Comparison of ENCODE assay signal across 15 cellular contexts in genomic region chr7:2959343-2959680, GRCh38.
A peak's percentile ranks its signal among the peaks of the same experiment; 100 is the strongest.
DNase-seq lines count a peak whose midpoint lies in the region; ATAC-seq lines count a peak whose summit lies in the region.
"Had no signal": no experiment of that assay in that cellular context is flagged by ENCODE, and none has a peak within 500 bp of the region (broad histone marks: within the 10 kb centered on the region; RNA-seq: fewer than 3 reads in every experiment).

No MANE protein-coding gene starts in this region.

- no peaks in the 10 kb centered on the region for H3K9me3 Mint-ChIP-seq in activated CD4-positive, alpha-beta T cell treated with anti-CD3 and anti-CD28 coated beads, Interleukin-2, amount 10 ng/mL, durations not matched to agents 24 days and 14 days
- no peaks in the 10 kb centered on the region for H3K9me3 Mint-ChIP-seq in activated naive CD8-positive, alpha-beta T cell treated with anti-CD3 and anti-CD28 coated beads, Interleukin-2, amount 10 ng/mL, durations not matched to agents 7 days and 5 days
- no peaks in the 10 kb centered on the region for H3K9me3 Mint-ChIP-seq in natural killer cell treated with Interleukin-12 subunit alpha and Interleukin-12 subunit beta and Interleukin-15 and Interleukin-18, amount 100 ng/mL, for 72 hours

- peak overlapping the region; percentile 1 for H3K4me3 Mint-ChIP-seq in activated CD4-positive, alpha-beta T cell treated with anti-CD3 and anti-CD28 coated beads, Interleukin-2, amount 10 ng/mL, durations not matched to agents 24 days and 14 days
- peak overlapping the region; percentile 56 for H3K4me3 Mint-ChIP-seq in activated naive CD8-positive, alpha-beta T cell treated with anti-CD3 and anti-CD28 coated beads, Interleukin-2, amount 10 ng/mL, durations not matched to agents 7 days and 5 days
- H3K4me3 Mint-ChIP-seq in natural killer cell treated with Interleukin-12 subunit alpha and Interleukin-12 subunit beta and Interleukin-15 and Interleukin-18, amount 100 ng/mL, for 72 hours: peak overlapping the region; percentile 62
- H3K4me3 Mint-ChIP-seq: CD4-positive, CD25-positive, alpha-beta regulatory T cell had no signal

- peak overlapping the region; percentile 34 for H3K27ac Mint-ChIP-seq in activated CD4-positive, alpha-beta T cell treated with anti-CD3 and anti-CD28 coated beads, Interleukin-2, amount 10 ng/mL, durations not matched to agents 24 days and 14 days
- H3K27ac Mint-ChIP-seq in activated naive CD8-positive, alpha-beta T cell treated with anti-CD3 and anti-CD28 coated beads, Interleukin-2, amount 10 ng/mL, durations not matched to agents 7 days and 5 days: peak overlapping the region; percentile 87
- H3K27ac Mint-ChIP-seq in natural killer cell treated with Interleukin-12 subunit alpha and Interleukin-12 subunit beta and Interleukin-15 and Interleukin-18, amount 100 ng/mL, for 72 hours: peak overlapping the region; percentile 73 to 96
- H3K27ac Mint-ChIP-seq: progenitor cell of endocrine pancreas had no signal

- in situ Hi-C loops in KBM-7 (cut with MboI; ENCODE audit: low pct_unique_long_range_greater_than_20kb, low sequenced_read_pairs): no loop called here

- POLR2A ChIA-PET in activated naive CD8-positive, alpha-beta T cell treated with anti-CD3 and anti-CD28 coated beads, Interleukin-2, amount 10 ng/mL, durations not matched to agents 7 days and 5 days (lab: Charles Lee): interaction anchor here (1.0 to 1.2 kb wide), 2 partner anchors 14 to 66 kb away, joined by 3 read pairs; no protein-coding TSS in a partner anchor

- DNase-seq in activated CD4-positive, alpha-beta T cell treated with anti-CD3 and anti-CD28 coated beads, Interleukin-2, amount 10 ng/mL, durations not matched to agents 24 days and 14 days: no peak
- no peak for DNase-seq in activated CD4-positive, alpha-beta T cell treated with anti-CD3 and anti-CD28 coated beads for 4 hours
- DNase-seq in KBM-7 (peak; percentile 56), NOMO-1 (lab: John Stamatoyannopoulos, UW; ENCODE audit: unreplicated experiment in 2 of 2) (no peak)
- DNase-seq in activated naive CD8-positive, alpha-beta T cell treated with anti-CD3 and anti-CD28 coated beads, Interleukin-2, amount 10 ng/mL, durations not matched to agents 7 days and 5 days: peak; percentile 50
- DNase-seq in natural killer cell treated with Interleukin-12 subunit alpha and Interleukin-12 subunit beta and Interleukin-15 and Interleukin-18, amount 100 ng/mL, for 72 hours (ENCODE audit: low spot score): no peak
- DNase-seq: CD4-positive, CD25-positive, alpha-beta regulatory T cell; cortex of kidney; MM.1S; NCI-H2029 treated with DMSO at 0.1 percent for 48 hours; NCI-H510A treated with DMSO at 0.1 percent for 48 hours had no signal

- ATAC-seq in activated naive CD8-positive, alpha-beta T cell treated with anti-CD3 and anti-CD28 coated beads, Interleukin-2, amount 10 ng/mL, durations not matched to agents 7 days and 5 days (ENCODE audit: low read depth): peak; percentile 27
- no peak for ATAC-seq in natural killer cell treated with Interleukin-12 subunit alpha and Interleukin-12 subunit beta and Interleukin-15 and Interleukin-18, amount 100 ng/mL, for 72 hours
- no peak for ATAC-seq in GM21526 (IDR thresholded peaks at IDR 0.05; ENCODE audit: low FRiP score, unreplicated experiment)
- no peak for ATAC-seq in GM19455 (IDR thresholded peaks at IDR 0.05; ENCODE audit: unreplicated experiment)
- ATAC-seq: gastroesophageal sphincter had no signal

- intact Hi-C loops in activated CD4-positive, alpha-beta T cell treated with anti-CD3 and anti-CD28 coated beads, Interleukin-2, amount 10 ng/mL, durations not matched to agents 24 days and 14 days (cut with micrococcal nuclease): loop anchor here (5.0 kb wide), 3 partner anchors 68 to 158 kb away; no protein-coding TSS in a partner anchor

- H3K4me1 Mint-ChIP-seq in activated CD4-positive, alpha-beta T cell treated with anti-CD3 and anti-CD28 coated beads, Interleukin-2, amount 10 ng/mL, durations not matched to agents 24 days and 14 days: peaks cover 58% of the 10 kb centered on the region
- H3K4me1 Mint-ChIP-seq in activated naive CD8-positive, alpha-beta T cell treated with anti-CD3 and anti-CD28 coated beads, Interleukin-2, amount 10 ng/mL, durations not matched to agents 7 days and 5 days: peaks cover 69% of the 10 kb centered on the region
- H3K4me1 Mint-ChIP-seq in natural killer cell treated with Interleukin-12 subunit alpha and Interleukin-12 subunit beta and Interleukin-15 and Interleukin-18, amount 100 ng/mL, for 72 hours (ENCODE audit: low read depth in 2 of 2): peaks cover 63 to 69% of the 10 kb centered on the region in 2 donors

- H3K27me3 Mint-ChIP-seq in activated CD4-positive, alpha-beta T cell treated with anti-CD3 and anti-CD28 coated beads, Interleukin-2, amount 10 ng/mL, durations not matched to agents 24 days and 14 days: no peaks in the 10 kb centered on the region
- no peaks in the 10 kb centered on the region for H3K27me3 Mint-ChIP-seq in activated naive CD8-positive, alpha-beta T cell treated with anti-CD3 and anti-CD28 coated beads, Interleukin-2, amount 10 ng/mL, durations not matched to agents 7 days and 5 days
- H3K27me3 Mint-ChIP-seq in natural killer cell treated with Interleukin-12 subunit alpha and Interleukin-12 subunit beta and Interleukin-15 and Interleukin-18, amount 100 ng/mL, for 72 hours: no peaks in the 10 kb centered on the region
- H3K27me3 Mint-ChIP-seq: CD4-positive, CD25-positive, alpha-beta regulatory T cell; progenitor cell of endocrine pancreas had no signal

- peaks cover 57% of the 10 kb centered on the region for H3K36me3 Mint-ChIP-seq in activated CD4-positive, alpha-beta T cell treated with anti-CD3 and anti-CD28 coated beads, Interleukin-2, amount 10 ng/mL, durations not matched to agents 24 days and 14 days (ENCODE audit: low read depth)
- peaks cover 47% of the 10 kb centered on the region for H3K36me3 Mint-ChIP-seq in activated naive CD8-positive, alpha-beta T cell treated with anti-CD3 and anti-CD28 coated beads, Interleukin-2, amount 10 ng/mL, durations not matched to agents 7 days and 5 days
- H3K36me3 Mint-ChIP-seq in natural killer cell treated with Interleukin-12 subunit alpha and Interleukin-12 subunit beta and Interleukin-15 and Interleukin-18, amount 100 ng/mL, for 72 hours: peaks cover 4% of the 10 kb centered on the region

Comparison
In these comparisons a context has a peak if more than half of its experiments do, and no peak if none do; other contexts are left out.
1. DNase-seq: peak in KBM-7 (single experiment) and activated naive CD8-positive, alpha-beta T cell treated with anti-CD3 and anti-CD28 coated beads, Interleukin-2, amount 10 ng/mL, durations not matched to agents 7 days and 5 days (single experiment); none in activated CD4-positive, alpha-beta T cell treated with anti-CD3 and anti-CD28 coated beads, Interleukin-2, amount 10 ng/mL, durations not matched to agents 24 days and 14 days (single experiment), activated CD4-positive, alpha-beta T cell treated with anti-CD3 and anti-CD28 coated beads for 4 hours (0 of 2), natural killer cell treated with Interleukin-12 subunit alpha and Interleukin-12 subunit beta and Interleukin-15 and Interleukin-18, amount 100 ng/mL, for 72 hours (single experiment) and NOMO-1 (0 of 2).
2. H3K27ac Mint-ChIP-seq: peak in every context shown above with its lines; median percentile 87 in activated naive CD8-positive, alpha-beta T cell treated with anti-CD3 and anti-CD28 coated beads, Interleukin-2, amount 10 ng/mL, durations not matched to agents 7 days and 5 days; 84 in natural killer cell treated with Interleukin-12 subunit alpha and Interleukin-12 subunit beta and Interleukin-15 and Interleukin-18, amount 100 ng/mL, for 72 hours; 34 in activated CD4-positive, alpha-beta T cell treated with anti-CD3 and anti-CD28 coated beads, Interleukin-2, amount 10 ng/mL, durations not matched to agents 24 days and 14 days.
3. H3K4me3 Mint-ChIP-seq: peak in every context shown above with its lines; median percentile 62 in natural killer cell treated with Interleukin-12 subunit alpha and Interleukin-12 subunit beta and Interleukin-15 and Interleukin-18, amount 100 ng/mL, for 72 hours; 56 in activated naive CD8-positive, alpha-beta T cell treated with anti-CD3 and anti-CD28 coated beads, Interleukin-2, amount 10 ng/mL, durations not matched to agents 7 days and 5 days; 1 in activated CD4-positive, alpha-beta T cell treated with anti-CD3 and anti-CD28 coated beads, Interleukin-2, amount 10 ng/mL, durations not matched to agents 24 days and 14 days.